Comparison of ENCODE assay signal across 11 cellular contexts in genomic region chr2:41400057-41400665, GRCh38.
DNase-seq lines count a peak whose midpoint lies in the region; ATAC-seq, FAIRE-seq and TF ChIP-seq lines count a peak whose summit lies in the region.
"Had no signal": no experiment of that assay in that cellular context is flagged by ENCODE, and none has a peak within 500 bp of the region (broad histone marks: within the 10 kb centered on the region; RNA-seq: fewer than 3 reads in every experiment).

No MANE protein-coding gene starts in this region.

- H4K20me1 ChIP-seq in GM23248 (ENCODE audit: insufficient read depth) (no peaks in the 10 kb centered on the region), PC-3 (ENCODE audit: low read length) (no peaks in the 10 kb centered on the region)

- intact Hi-C loops in PC-3 (cut with micrococcal nuclease) (loop anchor here (5.0 kb wide), 1 partner anchor 198 kb away; no protein-coding TSS in a partner anchor), vagina (cut with DNase I) (no loop called here)

- H2AFZ ChIP-seq in GM23248 (no peak overlapping the region), PC-3 (ENCODE audit: low read length) (0 out of 2 replicates have a peak overlapping the region, but pooled peaks have one; percentile 29)

- no peak for TF ChIP-seq POLR2A in vagina (IDR thresholded peaks at IDR 0.05)

- H3K27ac ChIP-seq in GM23248 (no peak overlapping the region), PC-3 (ENCODE audit: low read length) (no peak overlapping the region), vagina (no peak overlapping the region)

- peak; percentile 58; the same call in 1 of the 2 replicates for ATAC-seq in PC-3
- no peak for ATAC-seq in naive thymus-derived CD8-positive, alpha-beta T cell

- POLR2A ChIA-PET in PC-3 (lab: Charles Lee; ENCODE audit: unreplicated experiment) = interaction anchor here (0.6 kb wide), 2 partner anchors 446 to 556 kb away, joined by 7 read pairs; no protein-coding TSS in a partner anchor
- POLR2A ChIA-PET in naive thymus-derived CD8-positive, alpha-beta T cell (lab: Charles Lee) = no interaction called here

- H3K36me3 ChIP-seq in BE2C = no peaks in the 10 kb centered on the region
- H3K36me3 ChIP-seq in GM23248 (ENCODE audit: low read depth) = no peaks in the 10 kb centered on the region
- no peaks in the 10 kb centered on the region for H3K36me3 ChIP-seq in PC-3 (ENCODE audit: low read depth, low read length)
- no peaks in the 10 kb centered on the region for H3K36me3 ChIP-seq in vagina

- H3K27me3 ChIP-seq in BE2C = no peaks in the 10 kb centered on the region
- H3K27me3 ChIP-seq in GM23248 (replicated peaks; ENCODE audit: insufficient read depth) = no peaks in the 10 kb centered on the region
- no peaks in the 10 kb centered on the region for H3K27me3 ChIP-seq in PC-3 (ENCODE audit: low read length)
- no peaks in the 10 kb centered on the region for H3K27me3 ChIP-seq in vagina

- peaks cover 1% of the 10 kb centered on the region for H3K9me3 Mint-ChIP-seq in glutamatergic neuron (ENCODE audit: unreplicated experiment)
- peaks cover 0 to 17% (median 3%) of the 10 kb centered on the region in 9 donors for H3K9me3 Mint-ChIP-seq in naive thymus-derived CD8-positive, alpha-beta T cell
- H3K9me3 Mint-ChIP-seq: activated CD4-positive, alpha-beta T cell treated with anti-CD3 and anti-CD28 coated beads, Interleukin-2, amount 10 ng/mL, durations not matched to agents 7 days and 5 days had no signal

- no peak overlapping the region for H3K27ac Mint-ChIP-seq in glutamatergic neuron (ENCODE audit: unreplicated experiment)
- H3K27ac Mint-ChIP-seq in naive thymus-derived CD8-positive, alpha-beta T cell = no peak overlapping the region
- H3K27ac Mint-ChIP-seq: activated CD4-positive, alpha-beta T cell treated with anti-CD3 and anti-CD28 coated beads, Interleukin-2, amount 10 ng/mL, durations not matched to agents 7 days and 5 days had no signal

- no peaks in the 10 kb centered on the region for H3K4me1 Mint-ChIP-seq in glutamatergic neuron (ENCODE audit: low read depth, unreplicated experiment)
- no peaks in the 10 kb centered on the region for H3K4me1 Mint-ChIP-seq in naive thymus-derived CD8-positive, alpha-beta T cell
- H3K4me1 Mint-ChIP-seq: activated CD4-positive, alpha-beta T cell treated with anti-CD3 and anti-CD28 coated beads, Interleukin-2, amount 10 ng/mL, durations not matched to agents 7 days and 5 days had no signal

- H3F3A ChIP-seq in GM23248 (ENCODE audit: insufficient read depth) (no peaks in the 10 kb centered on the region), PC-3 (ENCODE audit: low read length, unreplicated experiment) (no peaks in the 10 kb centered on the region)

- TF ChIP-seq CTCF in BE2C (IDR thresholded peaks at IDR 0.05; ENCODE audit: low read depth, low read length) (peak; percentile 68), PC-3 (conservative IDR thresholded peaks at IDR 0.05; ENCODE audit: low read depth, low read length) (peak; percentile 71), glutamatergic neuron (IDR thresholded peaks at IDR 0.05; ENCODE audit: partially characterized antibody, unreplicated experiment) (peak; percentile 61), vagina (IDR thresholded peaks at IDR 0.05) (no peak)

- 22 to 30% methylated on average over 6 of the region's 6 CpGs for WGBS in GM23248 (ENCODE audit: low coverage in 1 of 2, low lambda C conversion rate in 2 of 2, missing lambda C conversion rate in 2 of 2), 2 experiments

- H3K4me2 ChIP-seq in GM23248 (ENCODE audit: unreplicated experiment) = no peak overlapping the region
- no peak overlapping the region for H3K4me2 ChIP-seq in PC-3 (ENCODE audit: low read length)

- BruUV-seq in PC-3 (replicated peaks; lab: Mats Ljungman, UMichigan) = no TSS peak

- in situ Hi-C loops in GM23248 (cut with MboI) = no loop called here

- DNase-seq in BE2C (peak; percentile 73), GM23248 (peak; percentile 30), PC-3 (peak; percentile 51), glutamatergic neuron (peak; percentile 43), RCC 7860 (ENCODE audit: low spot score) (no peak), NCI-H1048 (lab: John Stamatoyannopoulos, UW) (no peak), vagina (ENCODE audit: extremely low spot score in 2 of 2) (no peak)
- DNase-seq in naive thymus-derived CD8-positive, alpha-beta T cell = no peak
- DNase-seq: activated CD4-positive, alpha-beta T cell treated with anti-CD3 and anti-CD28 coated beads, Interleukin-2, amount 10 ng/mL, durations not matched to agents 7 days and 5 days; effector CD4-positive, alpha-beta T cell; NCI-H2029 treated with DMSO at 0.1 percent for 48 hours had no signal

- H3K4me3 ChIP-seq in BE2C (ENCODE audit: low read depth, low read length) (no peak overlapping the region), GM23248 (no peak overlapping the region), PC-3 (ENCODE audit: low read length) (no peak overlapping the region), vagina (no peak overlapping the region)

- H3K27me3 Mint-ChIP-seq in glutamatergic neuron (ENCODE audit: unreplicated experiment) = no peaks in the 10 kb centered on the region
- H3K27me3 Mint-ChIP-seq in naive thymus-derived CD8-positive, alpha-beta T cell = peaks cover 0 to 1% (median 0%) of the 10 kb centered on the region in 5 donors
- H3K27me3 Mint-ChIP-seq: activated CD4-positive, alpha-beta T cell treated with anti-CD3 and anti-CD28 coated beads, Interleukin-2, amount 10 ng/mL, durations not matched to agents 7 days and 5 days had no signal

- H3K4me3 Mint-ChIP-seq in glutamatergic neuron (ENCODE audit: unreplicated experiment) = no peak overlapping the region
- H3K4me3 Mint-ChIP-seq in naive thymus-derived CD8-positive, alpha-beta T cell = no peak overlapping the region
- H3K4me3 Mint-ChIP-seq: activated CD4-positive, alpha-beta T cell treated with anti-CD3 and anti-CD28 coated beads, Interleukin-2, amount 10 ng/mL, durations not matched to agents 7 days and 5 days had no signal

- H3K9ac ChIP-seq in GM23248 = no peak overlapping the region
- no peak overlapping the region for H3K9ac ChIP-seq in PC-3 (ENCODE audit: low read length)

- H3K36me3 Mint-ChIP-seq in glutamatergic neuron (ENCODE audit: unreplicated experiment) = no peaks in the 10 kb centered on the region
- H3K36me3 Mint-ChIP-seq in naive thymus-derived CD8-positive, alpha-beta T cell = peaks cover 0 to 4% (median 0%) of the 10 kb centered on the region in 3 donors

- CTCF ChIA-PET in PC-3 (lab: Charles Lee) = interaction anchor here (0.5 to 1.7 kb wide), 16 partner anchors 10 to 1486 kb away, joined by 3 to 12 read pairs (median 4); no protein-coding TSS in a partner anchor

- no peak for FAIRE-seq in RCC 7860 (lab: Jason Lieb, UNC)

- H3K4me1 ChIP-seq in BE2C (0 out of 2 replicates have a peak, but pooled peaks cover 2% of the 10 kb centered on the region), GM23248 (ENCODE audit: insufficient read depth) (no peaks in the 10 kb centered on the region), PC-3 (ENCODE audit: insufficient read depth, low read length) (no peaks in the 10 kb centered on the region), vagina (no peaks in the 10 kb centered on the region)

- no peaks in the 10 kb centered on the region for H3K9me3 ChIP-seq in BE2C
- no peaks in the 10 kb centered on the region for H3K9me3 ChIP-seq in GM23248 (ENCODE audit: low read depth)
- H3K9me3 ChIP-seq in PC-3 (ENCODE audit: low read length) = no peaks in the 10 kb centered on the region
- no peaks in the 10 kb centered on the region for H3K9me3 ChIP-seq in vagina

- H3K9me2 ChIP-seq in GM23248 (ENCODE audit: insufficient read depth) (no peaks in the 10 kb centered on the region), PC-3 (replicated peaks; ENCODE audit: low read length) (no peaks in the 10 kb centered on the region)

- H3K79me2 ChIP-seq in GM23248 (ENCODE audit: insufficient read depth) (no peaks in the 10 kb centered on the region), PC-3 (ENCODE audit: low read length) (no peaks in the 10 kb centered on the region)

Comparison
In these comparisons a context has a peak if more than half of its experiments do, and no peak if none do; other contexts are left out.
1. DNase-seq: peak in BE2C (single experiment), GM23248 (single experiment), PC-3 (single experiment) and glutamatergic neuron (single experiment); none in RCC 7860 (single experiment), naive thymus-derived CD8-positive, alpha-beta T cell (0 of 10), NCI-H1048 (single experiment) and vagina (0 of 2).
2. CTCF ChIP-seq: peak in BE2C (single experiment), PC-3 (single experiment) and glutamatergic neuron (single experiment); none in vagina (0 of 3).